22 cellular contexts compared by ENCODE assay signal in genomic region chr17:74813793-74814192, GRCh38.
"Had no signal": no experiment of that assay in that cellular context is flagged by ENCODE, and none has a peak within 500 bp of the region (broad histone marks: within the 10 kb centered on the region; RNA-seq: fewer than 3 reads in every experiment).

No MANE protein-coding gene starts in this region.

- H3K27ac ChIP-seq: colonic mucosa, esophagus squamous epithelium, gastroesophageal sphincter, psoas muscle, suprapubic skin, uterus had no signal

- FAIRE-seq: islet of Langerhans had no signal

- H3K4me3 Mint-ChIP-seq: brain; central memory CD8-positive, alpha-beta T cell; endodermal cell; mesothelial cell of epicardium; naive thymus-derived CD8-positive, alpha-beta T cell had no signal

- H3K36me3 ChIP-seq: colonic mucosa, uterus had no signal

- DNase-seq: activated CD4-positive, alpha-beta T cell treated with anti-CD3 and anti-CD28 coated beads for 1 hour; activated CD4-positive, alpha-beta T cell treated with anti-CD3 and anti-CD28 coated beads, Interleukin-2, amount 50 U/mL, for 1 hour; activated T-cell treated with anti-CD3 and anti-CD28 coated beads, Interleukin-2, amount 50 U/mL, for 1 hour; aorta; colonic mucosa; endodermal cell; esophagus squamous epithelium; left colon; naive thymus-derived CD8-positive, alpha-beta T cell; psoas muscle; stimulated activated CD4-positive, alpha-beta T cell treated with anti-CD3 and anti-CD28 coated beads, Interleukin-4, amount 100 ng/mL, for 24 hours; stimulated activated naive CD4-positive, alpha-beta T cell treated with Interleukin-2 at 50 U/mL for 16 hours; T-helper 1 cell; trophoblast cell; uterus had no signal

- H3K4me1 ChIP-seq: colonic mucosa, psoas muscle, suprapubic skin, uterus had no signal

- H3K36me3 Mint-ChIP-seq: activated naive CD4-positive, alpha-beta T cell treated with anti-CD3 and anti-CD28 coated beads, Interleukin-2, amount 50 U/mL, for 72 hours; mesothelial cell of epicardium had no signal

- ATAC-seq: activated naive CD4-positive, alpha-beta T cell treated with anti-CD3 and anti-CD28 coated beads, Interleukin-2, amount 50 U/mL, for 72 hours; left colon; naive thymus-derived CD8-positive, alpha-beta T cell; psoas muscle had no signal

- H3K4me3 ChIP-seq: colonic mucosa, esophagus squamous epithelium, gastroesophageal sphincter, psoas muscle, suprapubic skin, uterus had no signal

- H3K9me3 ChIP-seq: colonic mucosa, esophagus squamous epithelium, gastroesophageal sphincter, psoas muscle, suprapubic skin, uterus had no signal

- H3K9me3 Mint-ChIP-seq: activated naive CD4-positive, alpha-beta T cell treated with anti-CD3 and anti-CD28 coated beads, Interleukin-2, amount 50 U/mL, for 72 hours; central memory CD8-positive, alpha-beta T cell; endodermal cell; mesothelial cell of epicardium; naive thymus-derived CD8-positive, alpha-beta T cell had no signal

- H3K27me3 Mint-ChIP-seq: brain; central memory CD8-positive, alpha-beta T cell; naive thymus-derived CD8-positive, alpha-beta T cell had no signal

- H3K4me1 Mint-ChIP-seq: mesothelial cell of epicardium had no signal

- H3K27ac Mint-ChIP-seq: activated naive CD4-positive, alpha-beta T cell treated with anti-CD3 and anti-CD28 coated beads, Interleukin-2, amount 50 U/mL, for 72 hours; endodermal cell; mesothelial cell of epicardium; naive thymus-derived CD8-positive, alpha-beta T cell had no signal

- H3K27me3 ChIP-seq: colonic mucosa, esophagus squamous epithelium, gastroesophageal sphincter, suprapubic skin, uterus had no signal
